12 cellular contexts compared by ENCODE assay signal in the genomic region with DNA sequence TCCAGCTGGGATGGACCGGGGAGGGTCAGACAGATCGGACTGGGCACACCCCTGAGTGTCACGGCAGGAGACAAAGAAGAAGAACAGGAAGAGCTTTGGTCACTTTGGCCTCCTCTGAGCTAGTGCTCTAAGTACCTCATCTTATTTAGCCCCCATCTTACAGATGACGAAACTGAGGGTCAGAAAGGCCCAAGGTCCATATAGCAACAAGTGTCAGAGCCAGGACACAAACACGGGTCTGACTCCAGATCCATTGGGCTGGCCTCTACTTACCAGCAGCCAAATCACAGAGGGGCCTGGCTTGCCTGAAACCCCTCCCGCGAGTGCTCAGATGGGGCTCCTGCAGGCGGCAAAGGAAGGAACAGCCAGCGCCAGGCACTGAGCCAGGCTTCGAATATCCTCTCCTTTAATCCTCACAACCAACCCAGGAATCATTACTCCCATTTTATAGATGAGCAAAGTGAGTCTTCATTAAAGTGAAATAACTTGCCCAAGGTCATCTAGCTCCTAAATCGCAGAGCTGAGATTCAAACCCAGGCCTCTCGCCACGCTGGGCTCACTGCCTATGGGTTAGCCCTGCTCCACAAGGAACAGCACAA. TPM values are rescaled to one million over a fixed set of nuclear protein-coding genes. Genes with fewer than 3 reads are reported as not detected.
DNase-seq lines count a peak whose midpoint lies in the region; ATAC-seq and TF ChIP-seq lines count a peak whose summit lies in the region.
"Had no signal": no experiment of that assay in that cellular context is flagged by ENCODE, and none has a peak within 500 bp of the region (broad histone marks: within the 10 kb centered on the region; RNA-seq: fewer than 3 reads in every experiment).

No MANE protein-coding gene starts in this region.

- H3K27me3 ChIP-seq in A673 (replicated peaks; ENCODE audit: insufficient read depth, low read depth, low read length, poor library complexity), result no peaks in the 10 kb centered on the region
- no peaks in the 10 kb centered on the region for H3K27me3 ChIP-seq in PC-3 (ENCODE audit: low read length)
- H3K27me3 ChIP-seq in endodermal cell (ENCODE audit: control insufficient read depth, insufficient read depth, low read length, poor library complexity, severe bottlenecking), result no peaks in the 10 kb centered on the region
- H3K27me3 ChIP-seq: tibial nerve had no signal

- H3K4me3 Mint-ChIP-seq in endodermal cell, result no peak overlapping the region
- H3K4me3 Mint-ChIP-seq: nephron progenitor cell had no signal

- no peak for ATAC-seq in PC-3
- ATAC-seq: left ventricle myocardium superior had no signal

- intact Hi-C loops in A673 (cut with micrococcal nuclease; ENCODE audit: unreplicated experiment) (no loop called here), PC-3 (cut with micrococcal nuclease) (no loop called here)

- H3K9me3 Mint-ChIP-seq in endodermal cell, result no peaks in the 10 kb centered on the region
- H3K9me3 Mint-ChIP-seq: nephron progenitor cell had no signal

- peaks cover 45% of the 10 kb centered on the region for H3K4me1 Mint-ChIP-seq in endodermal cell

- H3K9ac ChIP-seq in PC-3 (ENCODE audit: low read length) (no peak overlapping the region), endodermal cell (ENCODE audit: extremely low read depth, low read length, poor library complexity, severe bottlenecking) (no peak overlapping the region)

- H3K4me3 ChIP-seq in A673 (ENCODE audit: low read depth, low read length, poor library complexity, severe bottlenecking), result no peak overlapping the region
- no peak overlapping the region for H3K4me3 ChIP-seq in PC-3 (ENCODE audit: low read length)
- no peak overlapping the region for H3K4me3 ChIP-seq in endodermal cell (ENCODE audit: low read length)
- H3K4me3 ChIP-seq: tibial nerve had no signal

- CTCF ChIA-PET in A673 (lab: Charles Lee), result interaction anchor here (0.7 kb wide), 1 partner anchor 160 kb away, joined by 3 read pairs; no protein-coding TSS in a partner anchor
- CTCF ChIA-PET in PC-3 (lab: Charles Lee), result no interaction called here

- no peaks in the 10 kb centered on the region for H3K27me3 Mint-ChIP-seq in endodermal cell (ENCODE audit: insufficient read depth)

- no peaks in the 10 kb centered on the region for H3K79me2 ChIP-seq in PC-3 (ENCODE audit: low read length)

- H3K36me3 ChIP-seq in A673 (ENCODE audit: insufficient read depth, low read length, poor library complexity, severe bottlenecking) (no peaks in the 10 kb centered on the region), PC-3 (ENCODE audit: low read depth, low read length) (no peaks in the 10 kb centered on the region), endodermal cell (ENCODE audit: control insufficient read depth, insufficient read depth, low read length) (no peaks in the 10 kb centered on the region)

- H3K9me2 ChIP-seq in PC-3 (replicated peaks; ENCODE audit: low read length), result no peaks in the 10 kb centered on the region

- peak overlapping the region; percentile 21 for H3K4me2 ChIP-seq in PC-3 (ENCODE audit: low read length)

- no peaks in the 10 kb centered on the region for H3K36me3 Mint-ChIP-seq in endodermal cell (ENCODE audit: low read depth)

- H3K27ac ChIP-seq in 22Rv1, result peak overlapping the region; percentile 100
- no peak overlapping the region for H3K27ac ChIP-seq in A673 (ENCODE audit: low read depth, low read length, poor library complexity, severe bottlenecking)
- H3K27ac ChIP-seq in PC-3 (ENCODE audit: low read length), result 0 out of 2 replicates have a peak overlapping the region, but pooled peaks have one; percentile 4
- H3K27ac ChIP-seq in endodermal cell (ENCODE audit: low read depth, low read length), result no peak overlapping the region
- H3K27ac ChIP-seq: epithelial cell of prostate, tibial nerve had no signal

- H4K20me1 ChIP-seq in PC-3 (ENCODE audit: low read length), result no peaks in the 10 kb centered on the region

- H3K9me3 ChIP-seq in A673 (ENCODE audit: low read depth, low read length, poor library complexity, severe bottlenecking) (no peaks in the 10 kb centered on the region), PC-3 (ENCODE audit: low read length) (no peaks in the 10 kb centered on the region), endodermal cell (ENCODE audit: control insufficient read depth, low read length) (no peaks in the 10 kb centered on the region)
- H3K9me3 ChIP-seq: tibial nerve had no signal

- H2AFZ ChIP-seq in PC-3 (ENCODE audit: low read length), result no peak overlapping the region

- POLR2A ChIA-PET in A673 (lab: Charles Lee; ENCODE audit: low non-redundant PET), result no interaction called here
- POLR2A ChIA-PET in PC-3 (lab: Charles Lee; ENCODE audit: unreplicated experiment), result interaction anchor here (0.6 to 0.7 kb wide), 2 partner anchors 13 to 224 kb away, joined by 3 to 5 read pairs; no protein-coding TSS in a partner anchor

- BruUV-seq in A673 (replicated peaks; lab: Mats Ljungman, UMichigan) (no TSS peak), PC-3 (replicated peaks; lab: Mats Ljungman, UMichigan) (no TSS peak)

- peak overlapping the region; percentile 49 for H3K27ac Mint-ChIP-seq in endodermal cell
- H3K27ac Mint-ChIP-seq: nephron progenitor cell had no signal

- 89 to 95% methylated on average over 8 to 13 of the region's 13 CpGs for WGBS in endodermal cell (ENCODE audit: insufficient coverage in 1 of 2, insufficient read length in 1 of 2), 2 experiments

- no peak for TF ChIP-seq POLR2A in erythroblast (IDR thresholded peaks at IDR 0.05; ENCODE audit: low read length)

- no peak for TF ChIP-seq CTCF in 22Rv1 (IDR thresholded peaks at IDR 0.05)
- TF ChIP-seq CTCF in A673 (conservative IDR thresholded peaks at IDR 0.05; ENCODE audit: low read depth, low read length), result no peak
- no peak for TF ChIP-seq CTCF in PC-3 (conservative IDR thresholded peaks at IDR 0.05; ENCODE audit: low read depth, low read length)
- no peak for TF ChIP-seq CTCF in endodermal cell (conservative IDR thresholded peaks at IDR 0.05)

- H3K4me1 ChIP-seq in A673 (ENCODE audit: insufficient read depth, low read length, poor library complexity, severe bottlenecking) (peaks cover 19% of the 10 kb centered on the region), PC-3 (ENCODE audit: insufficient read depth, low read length) (peaks cover 12% of the 10 kb centered on the region), endodermal cell (ENCODE audit: control insufficient read depth, insufficient read depth, low read length) (peaks cover 9% of the 10 kb centered on the region)

- DNase-seq in A673 (ENCODE audit: low spot score), result peak; percentile 30
- DNase-seq in PC-3, result no peak
- DNase-seq in endodermal cell, result no peak
- no peak for DNase-seq in GM03348 (ENCODE audit: low spot score)
- DNase-seq in erythroblast (lab: John Stamatoyannopoulos, UW), result no peak
- no peak for DNase-seq in LoVo (ENCODE audit: low spot score)
- DNase-seq in stimulated activated CD4-positive, alpha-beta T cell treated with anti-CD3 and anti-CD28 coated beads, Interleukin-2, amount 100 ng/mL, for 48 hours, result no peak
- DNase-seq: left ventricle myocardium superior, nephron progenitor cell had no signal

- no peaks in the 10 kb centered on the region for H3F3A ChIP-seq in PC-3 (ENCODE audit: low read length, unreplicated experiment)

RNA-seq across cellular contexts. Expression of gene SELENON, which starts 25.7 kb away (rescaled TPM):
- 50.4 and 61.5 TPM in 2 replicates for total RNA-seq in A673 (2021)
- total RNA-seq in PC-3 (2014; rRNA removed), result 38.6 and 43.7 TPM in 2 replicates
- 10 to 100 TPM; 91.2 to 93.3 TPM for total RNA-seq in endodermal cell
- polyA plus RNA-seq in endodermal cell (2013, experiment 1 of 2), result 127 TPM
- 114 TPM for polyA plus RNA-seq in endodermal cell (2013, experiment 2 of 2)

RNA-seq across cellular contexts. Expression of gene MTFR1L, which starts 45.4 kb away (rescaled TPM):
- total RNA-seq in A673 (2021) (45.0 and 51.6 TPM in 2 replicates), PC-3 (2014; rRNA removed) (32.3 and 35.6 TPM in 2 replicates), endodermal cell (10 to 100 TPM; 31.6 to 36.2 TPM)
- 55.7 TPM for polyA plus RNA-seq in endodermal cell (2013, experiment 1 of 2)
- 50.5 TPM for polyA plus RNA-seq in endodermal cell (2013, experiment 2 of 2)

Comparison
In these comparisons a context has a peak if more than half of its experiments do, and no peak if none do; other contexts are left out.
1. H3K27ac ChIP-seq: peak in 22Rv1 (single experiment) and PC-3 (single experiment); none in A673 (single experiment) and endodermal cell (single experiment).